9 cellular contexts compared by ENCODE assay signal in the genomic region with DNA sequence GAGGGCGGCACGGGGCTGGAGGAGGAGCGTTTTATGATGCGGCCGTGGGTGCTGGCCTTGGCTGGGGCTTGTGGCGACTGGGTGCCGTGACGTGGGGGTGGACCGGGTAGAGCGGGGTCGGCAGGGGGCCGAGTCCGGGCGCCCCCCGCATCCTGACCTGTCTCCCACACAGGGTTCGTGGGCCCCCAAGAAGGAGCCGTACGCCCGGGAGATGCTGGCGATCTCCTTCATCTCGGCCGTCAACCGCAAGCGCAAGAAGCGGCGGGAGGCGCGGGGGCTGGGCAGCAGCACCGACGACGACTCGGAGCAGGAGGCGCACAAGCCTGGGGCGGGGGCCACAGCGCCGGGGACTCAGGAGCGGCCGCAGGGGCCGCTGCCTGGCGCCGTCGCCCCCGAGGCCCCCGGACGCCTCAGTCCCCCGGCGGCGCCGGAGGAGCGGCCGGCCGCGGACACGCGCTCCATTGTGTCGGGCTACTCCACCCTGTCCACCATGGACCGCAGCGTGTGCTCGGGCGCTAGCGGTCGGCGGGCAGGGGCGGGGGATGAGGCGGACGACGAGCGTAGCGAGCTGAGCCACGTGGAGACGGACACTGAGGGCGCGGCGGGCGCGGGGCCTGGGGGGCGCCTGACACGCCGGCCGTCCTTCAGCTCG.
DNase-seq lines count a peak whose midpoint lies in the region; ATAC-seq, FAIRE-seq and TF ChIP-seq lines count a peak whose summit lies in the region.
"Had no signal": no experiment of that assay in that cellular context is flagged by ENCODE, and none has a peak within 500 bp of the region (broad histone marks: within the 10 kb centered on the region; RNA-seq: fewer than 3 reads in every experiment).

No MANE protein-coding gene starts in this region.

- H3K9me3 ChIP-seq in WERI-Rb-1 (ENCODE audit: severe bottlenecking) (no peaks in the 10 kb centered on the region), cardiac muscle cell (ENCODE audit: low read depth) (no peaks in the 10 kb centered on the region), pancreas (no peaks in the 10 kb centered on the region), MG63 (no peaks in the 10 kb centered on the region)
- H3K9me3 ChIP-seq: uterus had no signal

- peak in 3 of 4 donors; percentile 7 to 26 (median 12) for ATAC-seq in pancreas
- ATAC-seq in GM21576 (IDR thresholded peaks at IDR 0.05; ENCODE audit: unreplicated experiment): no peak
- no peak for ATAC-seq in HG02588 (IDR thresholded peaks at IDR 0.05; ENCODE audit: unreplicated experiment)

- H3K4me3 ChIP-seq in WERI-Rb-1 (ENCODE audit: low read depth, low read length): no peak overlapping the region
- H3K4me3 ChIP-seq in cardiac muscle cell: peak overlapping the region; percentile 11
- H3K4me3 ChIP-seq in pancreas: peak overlapping the region in 1 of 4 donors; percentile 27
- H3K4me3 ChIP-seq in MG63: no peak overlapping the region
- H3K4me3 ChIP-seq: uterus had no signal

- peaks cover 19% of the 10 kb centered on the region for H3K4me1 ChIP-seq in cardiac muscle cell (ENCODE audit: low read depth)
- H3K4me1 ChIP-seq in pancreas: no peaks in the 10 kb centered on the region

- DNase-seq in D341Med (ENCODE audit: low spot score) (peak; percentile 72), WERI-Rb-1 (no peak), cardiac muscle cell (ENCODE audit: low read depth in 1 of 2, low spot score in 1 of 2) (peak in 1 of 2 donors; percentile 38), pancreas (no peak), MG63 (no peak), NCI-H187 (lab: John Stamatoyannopoulos, UW) (no peak)

- no peak for FAIRE-seq in pancreas (lab: Jason Lieb, UNC)

- H3K27me3 ChIP-seq in WERI-Rb-1 (ENCODE audit: insufficient read depth, low read depth, severe bottlenecking) (no peaks in the 10 kb centered on the region), cardiac muscle cell (peaks cover 4% of the 10 kb centered on the region), pancreas (peaks cover 0 to 4% (median 0%) of the 10 kb centered on the region in 4 donors), MG63 (no peaks in the 10 kb centered on the region)
- H3K27me3 ChIP-seq: uterus had no signal

- 9 to 12% methylated on average over 65 to 81 of the region's 81 CpGs for WGBS in pancreas, 2 donors

- peak overlapping the region; percentile 90 for H3K27ac ChIP-seq in WERI-Rb-1
- H3K27ac ChIP-seq in cardiac muscle cell: no peak overlapping the region
- H3K27ac ChIP-seq in pancreas: no peak overlapping the region
- H3K27ac ChIP-seq: uterus had no signal

- intact Hi-C loops in pancreas (cut with DNase I): no loop called here

- no peak for TF ChIP-seq CTCF in WERI-Rb-1 (IDR thresholded peaks at IDR 0.05; ENCODE audit: low read depth, low read length)
- no peak for TF ChIP-seq CTCF in cardiac muscle cell (IDR thresholded peaks at IDR 0.05; ENCODE audit: low read depth, low read length)
- no peak for TF ChIP-seq CTCF in pancreas (IDR thresholded peaks at IDR 0.05)

- H3K36me3 ChIP-seq in WERI-Rb-1: no peaks in the 10 kb centered on the region
- H3K36me3 ChIP-seq in cardiac muscle cell: no peaks in the 10 kb centered on the region
- H3K36me3 ChIP-seq in pancreas: no peaks in the 10 kb centered on the region
- peaks cover 43% of the 10 kb centered on the region for H3K36me3 ChIP-seq in MG63
- H3K36me3 ChIP-seq: uterus had no signal

Comparison
In these comparisons a context has a peak if more than half of its experiments do, and no peak if none do; other contexts are left out.
1. ATAC-seq: peak in pancreas (3 of 4); none in GM21576 (single experiment) and HG02588 (single experiment).